In the genomic region with DNA sequence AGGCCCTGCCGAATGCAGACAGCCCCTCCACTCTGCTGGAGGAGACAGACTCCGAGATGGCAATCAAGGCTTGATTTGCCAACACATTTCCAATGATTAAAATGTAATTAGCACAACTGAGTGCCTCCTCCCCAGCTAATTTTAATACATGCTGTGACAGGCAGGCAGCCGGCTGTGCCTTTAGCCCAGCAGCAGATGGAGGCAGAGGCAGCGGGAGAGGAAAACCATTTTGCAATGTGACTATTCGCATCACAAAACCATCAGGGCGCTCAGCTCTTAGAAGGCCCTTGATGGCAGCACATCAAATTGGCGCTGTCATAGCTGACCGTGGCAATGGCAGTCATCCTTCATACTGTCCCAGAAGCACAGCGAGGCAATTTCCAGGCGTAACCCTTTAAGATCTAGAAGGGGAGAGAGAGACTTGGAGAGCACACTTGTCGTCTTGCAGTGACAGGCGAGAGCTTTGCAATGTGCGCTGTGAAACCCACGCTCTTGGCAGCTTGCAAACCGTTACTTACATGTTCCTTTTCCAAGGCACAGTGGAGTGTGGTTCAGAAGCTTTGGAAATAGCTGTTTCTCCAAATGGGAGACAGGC, we compare ENCODE assay signal across 16 cellular contexts.
DNase-seq lines count a peak whose midpoint lies in the region; ATAC-seq and TF ChIP-seq lines count a peak whose summit lies in the region.
"Had no signal": no experiment of that assay in that cellular context is flagged by ENCODE, and none has a peak within 500 bp of the region (broad histone marks: within the 10 kb centered on the region; RNA-seq: fewer than 3 reads in every experiment).

No MANE protein-coding gene starts in this region.

- H3K9me2 ChIP-seq in DOHH2 (replicated peaks; ENCODE audit: control insufficient read depth, low read length), result no peaks in the 10 kb centered on the region

- POLR2A ChIA-PET in activated CD8-positive, alpha-beta T cell treated with anti-CD3 and anti-CD28 coated beads for 36 hours (lab: Charles Lee), result interaction anchor here (0.8 to 1.2 kb wide), 2 partner anchors 17 to 18 kb away, joined by 3 read pairs; no protein-coding TSS in a partner anchor

- peaks cover 23% of the 10 kb centered on the region for H3F3A ChIP-seq in DOHH2 (ENCODE audit: control insufficient read depth, insufficient read depth)

- H3K27me3 ChIP-seq in DOHH2 (ENCODE audit: control insufficient read depth, low read length), result no peaks in the 10 kb centered on the region
- no peaks in the 10 kb centered on the region for H3K27me3 ChIP-seq in dorsolateral prefrontal cortex
- H3K27me3 ChIP-seq: spleen had no signal

- H3K36me3 Mint-ChIP-seq in nephron progenitor cell (ENCODE audit: low read depth), result no peaks in the 10 kb centered on the region
- no peaks in the 10 kb centered on the region for H3K36me3 Mint-ChIP-seq in activated CD8-positive, alpha-beta T cell treated with anti-CD3 and anti-CD28 coated beads for 36 hours (ENCODE audit: low read depth)
- H3K36me3 Mint-ChIP-seq: activated CD4-positive, alpha-beta memory T cell treated with anti-CD3 and anti-CD28 coated beads for 36 hours; naive thymus-derived CD4-positive, alpha-beta T cell had no signal

- H3K79me2 ChIP-seq in DOHH2 (ENCODE audit: control insufficient read depth, low read length), result no peaks in the 10 kb centered on the region

- no peaks in the 10 kb centered on the region for H3K9me3 ChIP-seq in DOHH2 (ENCODE audit: control insufficient read depth, insufficient read depth, low read length)
- H3K9me3 ChIP-seq: spleen had no signal

- no peak overlapping the region for H3K4me3 Mint-ChIP-seq in nephron progenitor cell
- no peak overlapping the region for H3K4me3 Mint-ChIP-seq in activated CD8-positive, alpha-beta T cell treated with anti-CD3 and anti-CD28 coated beads for 36 hours
- H3K4me3 Mint-ChIP-seq: activated CD4-positive, alpha-beta memory T cell treated with anti-CD3 and anti-CD28 coated beads for 36 hours; naive thymus-derived CD4-positive, alpha-beta T cell had no signal

- no peaks in the 10 kb centered on the region for H3K36me3 ChIP-seq in DOHH2 (ENCODE audit: control insufficient read depth, low read length)
- H3K36me3 ChIP-seq: spleen had no signal

- CTCF ChIA-PET in activated CD8-positive, alpha-beta T cell treated with anti-CD3 and anti-CD28 coated beads for 36 hours (lab: Charles Lee), result no interaction called here

- H3K4me2 ChIP-seq in DOHH2 (ENCODE audit: low read length), result peak overlapping the region; percentile 72

- no peaks in the 10 kb centered on the region for H3K9me3 Mint-ChIP-seq in nephron progenitor cell
- H3K9me3 Mint-ChIP-seq in activated CD8-positive, alpha-beta T cell treated with anti-CD3 and anti-CD28 coated beads for 36 hours, result no peaks in the 10 kb centered on the region
- H3K9me3 Mint-ChIP-seq: activated CD4-positive, alpha-beta memory T cell treated with anti-CD3 and anti-CD28 coated beads for 36 hours had no signal

- TF ChIP-seq CTCF in DOHH2 (IDR thresholded peaks at IDR 0.05; ENCODE audit: low read depth, low read length, poor library complexity, severe bottlenecking) (peak; percentile 64), dorsolateral prefrontal cortex (IDR thresholded peaks at IDR 0.05 in 54 of 56, conservative IDR thresholded peaks at IDR 0.05 in 2 of 56; ENCODE audit: low read depth in 1 of 56, partially characterized antibody in 56 of 56) (peak in 30 of 56 donors; percentile 10 to 50 (median 19)), nephron progenitor cell (IDR thresholded peaks at IDR 0.05) (no peak)
- no peak for TF ChIP-seq CTCF in activated CD8-positive, alpha-beta T cell treated with anti-CD3 and anti-CD28 coated beads for 36 hours (IDR thresholded peaks at IDR 0.05)

- no peak overlapping the region for H3K27ac Mint-ChIP-seq in nephron progenitor cell
- no peak overlapping the region for H3K27ac Mint-ChIP-seq in activated CD8-positive, alpha-beta T cell treated with anti-CD3 and anti-CD28 coated beads for 36 hours
- H3K27ac Mint-ChIP-seq: activated CD4-positive, alpha-beta memory T cell treated with anti-CD3 and anti-CD28 coated beads for 36 hours; naive thymus-derived CD4-positive, alpha-beta T cell had no signal

- H3K27me3 Mint-ChIP-seq in nephron progenitor cell (ENCODE audit: low read depth, poor library complexity), result peaks cover 15% of the 10 kb centered on the region
- no peaks in the 10 kb centered on the region for H3K27me3 Mint-ChIP-seq in activated CD8-positive, alpha-beta T cell treated with anti-CD3 and anti-CD28 coated beads for 36 hours
- H3K27me3 Mint-ChIP-seq: activated CD4-positive, alpha-beta memory T cell treated with anti-CD3 and anti-CD28 coated beads for 36 hours; naive thymus-derived CD4-positive, alpha-beta T cell had no signal

- H3K4me1 ChIP-seq in DOHH2 (ENCODE audit: control insufficient read depth, low read length), result peaks cover 95% of the 10 kb centered on the region

- peaks cover 67% of the 10 kb centered on the region for H3K4me1 Mint-ChIP-seq in nephron progenitor cell
- no peaks in the 10 kb centered on the region for H3K4me1 Mint-ChIP-seq in activated CD8-positive, alpha-beta T cell treated with anti-CD3 and anti-CD28 coated beads for 36 hours (ENCODE audit: low read depth)
- H3K4me1 Mint-ChIP-seq: naive thymus-derived CD4-positive, alpha-beta T cell had no signal

- DNase-seq in NCI-H446 (lab: John Stamatoyannopoulos, UW) (peak; percentile 19 to 70), dorsolateral prefrontal cortex (peak; percentile 23 to 89 (median 66)), pons (ENCODE audit: low spot score) (peak; percentile 41), nephron progenitor cell (no peak)
- DNase-seq in activated CD8-positive, alpha-beta T cell treated with anti-CD3 and anti-CD28 coated beads for 36 hours, result no peak
- DNase-seq: activated CD4-positive, alpha-beta memory T cell treated with anti-CD3 and anti-CD28 coated beads for 36 hours; activated naive CD4-positive, alpha-beta T cell; cortex of kidney; naive thymus-derived CD4-positive, alpha-beta T cell; NCI-H1092 treated with DMSO at 0.1 percent for 48 hours; spleen; trophoblast cell had no signal

- peak overlapping the region; percentile 82 for H3K27ac ChIP-seq in DOHH2 (ENCODE audit: low read depth, low read length)
- peak overlapping the region in 48 of 59 donors; percentile 14 to 83 (median 59) for H3K27ac ChIP-seq in dorsolateral prefrontal cortex
- H3K27ac ChIP-seq: spleen had no signal

- no peak for ATAC-seq in HG03280 (IDR thresholded peaks at IDR 0.05; ENCODE audit: unreplicated experiment)
- ATAC-seq in activated CD8-positive, alpha-beta T cell treated with anti-CD3 and anti-CD28 coated beads for 36 hours, result no peak
- ATAC-seq in GM18858 (IDR thresholded peaks at IDR 0.05; ENCODE audit: unreplicated experiment), result no peak
- ATAC-seq: HCT116; naive thymus-derived CD4-positive, alpha-beta T cell had no signal

- intact Hi-C loops in dorsolateral prefrontal cortex (cut with DNase I), result loop anchor here (10.0 kb wide), 1 partner anchor 278 kb away; no protein-coding TSS in a partner anchor
- intact Hi-C loops in activated CD8-positive, alpha-beta T cell treated with anti-CD3 and anti-CD28 coated beads for 36 hours (cut with micrococcal nuclease), result no loop called here

- H3K4me3 ChIP-seq in DOHH2 (ENCODE audit: low read length), result peak overlapping the region; percentile 56
- H3K4me3 ChIP-seq in dorsolateral prefrontal cortex, result no peak overlapping the region
- H3K4me3 ChIP-seq: spleen had no signal

- no peaks in the 10 kb centered on the region for H4K20me1 ChIP-seq in DOHH2 (ENCODE audit: control insufficient read depth, insufficient read depth, low read depth, low read length)

Comparison
In these comparisons a context has a peak if more than half of its experiments do, and no peak if none do; other contexts are left out.
1. CTCF ChIP-seq: peak in DOHH2 (single experiment) and dorsolateral prefrontal cortex (30 of 56); none in nephron progenitor cell (single experiment) and activated CD8-positive, alpha-beta T cell treated with anti-CD3 and anti-CD28 coated beads for 36 hours (single experiment).
2. DNase-seq: peak in NCI-H446 (2 of 2), dorsolateral prefrontal cortex (10 of 10) and pons (single experiment); none in nephron progenitor cell (single experiment) and activated CD8-positive, alpha-beta T cell treated with anti-CD3 and anti-CD28 coated beads for 36 hours (single experiment).